Comparison of ENCODE assay signal across 20 cellular contexts in the genomic region with DNA sequence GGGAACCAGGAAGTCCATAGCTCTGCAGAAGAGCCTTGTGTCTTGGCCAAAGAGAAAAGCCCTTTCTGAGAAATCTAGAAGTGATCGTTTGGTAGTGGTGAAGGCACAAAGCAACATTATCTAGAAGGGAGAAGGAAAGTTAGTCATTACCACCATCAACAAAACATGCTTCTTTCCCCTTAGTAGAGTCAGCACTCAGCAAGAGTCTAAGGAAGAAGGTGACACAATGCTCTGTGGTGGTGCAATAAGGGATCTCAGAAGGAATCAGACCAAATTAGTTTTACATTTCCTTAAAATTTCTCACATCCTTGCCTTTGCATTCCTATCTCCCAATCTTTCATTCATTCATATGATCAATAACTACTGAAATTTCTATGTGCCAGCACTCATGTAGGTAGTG.
"Had no signal": no experiment of that assay in that cellular context is flagged by ENCODE, and none has a peak within 500 bp of the region (broad histone marks: within the 10 kb centered on the region; RNA-seq: fewer than 3 reads in every experiment).

No MANE protein-coding gene starts in this region.

- H3K9ac ChIP-seq: neural progenitor cell had no signal

- H3K4me3 ChIP-seq: esophagus muscularis mucosa, gastrocnemius medialis, lung, neural progenitor cell, ovary, right atrium auricular region, sigmoid colon had no signal

- H3K27me3 ChIP-seq: esophagus muscularis mucosa, gastrocnemius medialis, neural progenitor cell, ovary, right atrium auricular region, sigmoid colon had no signal

- H3K9me3 ChIP-seq: esophagus muscularis mucosa, gastrocnemius medialis, ovary, right atrium auricular region had no signal

- DNase-seq: effector memory CD8-positive, alpha-beta T cell; gastrocnemius medialis; immature natural killer cell; left cardiac atrium; left ventricle myocardium superior; mesenchymal stem cell; midbrain; nucleus accumbens; ovary; sigmoid colon; small intestine; stimulated activated CD4-positive, alpha-beta T cell treated with anti-CD3 and anti-CD28 coated beads, Interleukin-2, amount 100 ng/mL, for 48 hours; stimulated activated naive CD4-positive, alpha-beta T cell treated with Interleukin-2 at 50 U/mL for 16 hours; trophoblast cell had no signal

- H2AFZ ChIP-seq: neural progenitor cell had no signal

- ATAC-seq: effector memory CD8-positive, alpha-beta T cell; gastrocnemius medialis; left ventricle myocardium superior; natural killer cell treated with Interleukin-12 subunit alpha and Interleukin-12 subunit beta and Interleukin-15 and Interleukin-18, amount 100 ng/mL, for 72 hours had no signal

- H3K4me1 ChIP-seq: gastrocnemius medialis, right atrium auricular region had no signal

- H3K36me3 ChIP-seq: esophagus muscularis mucosa, gastrocnemius medialis, neural progenitor cell, ovary, right atrium auricular region, sigmoid colon had no signal

- H3K27ac ChIP-seq: epithelial cell of prostate, esophagus muscularis mucosa, gastrocnemius medialis, neural progenitor cell, ovary, right atrium auricular region, sigmoid colon had no signal

- H3K4me2 ChIP-seq: neural progenitor cell had no signal
